Comparison of ENCODE assay signal across 1 cellular context in genomic region chr15:31325976-31326728, GRCh38.
TF ChIP-seq lines count a peak whose summit lies in the region.

No MANE protein-coding gene starts in this region.

TF ChIP-seq in H1, 55 proteins besides CTCF, POLR2A, EP300 and RAD21 (continued from another document):
- TF ChIP-seq FOSL1 (IDR thresholded peaks at IDR 0.05; ENCODE audit: insufficient read depth, low read depth, low read length) (peak; percentile 78; the same call in 1 of the 2 replicates), CHD2 (IDR thresholded peaks at IDR 0.05; ENCODE audit: low read length) (peak; percentile 7; the same call in 1 of the 2 replicates), NRF1 (IDR thresholded peaks at IDR 0.05; ENCODE audit: low read depth, low read length) (peak; percentile 30; the same call in 1 of the 2 replicates), SP1 (IDR thresholded peaks at IDR 0.05; ENCODE audit: low read depth, low read length) (peak; percentile 68; the same call in 1 of the 2 replicates), SAP30 (IDR thresholded peaks at IDR 0.05; ENCODE audit: insufficient read depth, insufficient replicate concordance, low read length) (no peak), SIN3A (conservative IDR thresholded peaks at IDR 0.05 in 1 of 2, IDR thresholded peaks at IDR 0.05 in 1 of 2; ENCODE audit: low read depth in 1 of 2, low read length in 2 of 2) (peak in 1 of 2 experiments; percentile 71; a peak in 2 of 4 replicates), KDM4A (IDR thresholded peaks at IDR 0.05; ENCODE audit: low read depth, low read length, severe bottlenecking) (peak; percentile 89), SRF (IDR thresholded peaks at IDR 0.05; ENCODE audit: low read depth, low read length) (no peak), EGR1 (IDR thresholded peaks at IDR 0.05; ENCODE audit: borderline replicate concordance, low read depth, low read length) (peak; percentile 89; the same call in 1 of the 2 replicates), PHF8 (conservative IDR thresholded peaks at IDR 0.05; ENCODE audit: low read depth, low read length) (peak; percentile 34; the same call in 1 of the 2 replicates)
- TF ChIP-seq, protein P1, sequence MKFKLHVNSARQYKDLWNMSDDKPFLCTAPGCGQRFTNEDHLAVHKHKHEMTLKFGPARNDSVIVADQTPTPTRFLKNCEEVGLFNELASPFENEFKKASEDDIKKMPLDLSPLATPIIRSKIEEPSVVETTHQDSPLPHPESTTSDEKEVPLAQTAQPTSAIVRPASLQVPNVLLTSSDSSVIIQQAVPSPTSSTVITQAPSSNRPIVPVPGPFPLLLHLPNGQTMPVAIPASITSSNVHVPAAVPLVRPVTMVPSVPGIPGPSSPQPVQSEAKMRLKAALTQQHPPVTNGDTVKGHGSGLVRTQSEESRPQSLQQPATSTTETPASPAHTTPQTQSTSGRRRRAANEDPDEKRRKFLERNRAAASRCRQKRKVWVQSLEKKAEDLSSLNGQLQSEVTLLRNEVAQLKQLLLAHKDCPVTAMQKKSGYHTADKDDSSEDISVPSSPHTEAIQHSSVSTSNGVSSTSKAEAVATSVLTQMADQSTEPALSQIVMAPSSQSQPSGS (IDR thresholded peaks at IDR 0.05; ENCODE audit: low read length): no peak
- TF ChIP-seq, protein P2, sequence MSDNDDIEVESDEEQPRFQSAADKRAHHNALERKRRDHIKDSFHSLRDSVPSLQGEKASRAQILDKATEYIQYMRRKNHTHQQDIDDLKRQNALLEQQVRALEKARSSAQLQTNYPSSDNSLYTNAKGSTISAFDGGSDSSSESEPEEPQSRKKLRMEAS (IDR thresholded peaks at IDR 0.05): peak; percentile 8; the same call in 1 of the 2 replicates
